Comparison of ENCODE assay signal across 24 cellular contexts in genomic region chr12:95142752-95143151, GRCh38.
"Had no signal": no experiment of that assay in that cellular context is flagged by ENCODE, and none has a peak within 500 bp of the region (broad histone marks: within the 10 kb centered on the region; RNA-seq: fewer than 3 reads in every experiment).

No MANE protein-coding gene starts in this region.

- DNase-seq: activated CD4-positive, alpha-beta memory T cell treated with anti-CD3 and anti-CD28 coated beads, Interleukin-2, amount 10 ng/mL, durations not matched to agents 7 days and 5 days; activated CD4-positive, alpha-beta T cell treated with anti-CD3 and anti-CD28 coated beads for 36 hours; activated CD4-positive, alpha-beta T cell treated with anti-CD3 and anti-CD28 coated beads, Interleukin-2, amount 50 U/mL, for 1 hour; activated CD4-positive, CD25-positive, alpha-beta regulatory T cell; activated gamma-delta T cell; activated naive CD4-positive, alpha-beta T cell treated with anti-CD3 and anti-CD28 coated beads for 36 hours; activated naive CD8-positive, alpha-beta T cell treated with anti-CD3 and anti-CD28 coated beads for 36 hours; activated T-cell treated with anti-CD3 and anti-CD28 coated beads for 4 hours; activated T-cell treated with anti-CD3 and anti-CD28 coated beads, Interleukin-2, amount 50 U/mL, for 48 hours; KG1; NCI-H1092; NCI-H1694; NCI-H2029; NCI-H2107; NCI-H2171 treated with DMSO at 0.1 percent for 48 hours; NCI-H226; NCI-H526 treated with DMSO at 0.1 percent for 48 hours; NCI-H82; RPMI8226; SK-N-SH; T-helper 1 cell had no signal

- H3K9me3 ChIP-seq: SK-N-SH had no signal

- H3K27ac ChIP-seq: VCaP had no signal

- ATAC-seq: activated CD4-positive, alpha-beta T cell treated with anti-CD3 and anti-CD28 coated beads for 36 hours; activated T-helper 17 cell treated with anti-CD3 and anti-CD28 coated beads, Interleukin-2, amount 50 U/mL, for 72 hours; Right ventricle myocardium inferior had no signal
